In the genomic region with DNA sequence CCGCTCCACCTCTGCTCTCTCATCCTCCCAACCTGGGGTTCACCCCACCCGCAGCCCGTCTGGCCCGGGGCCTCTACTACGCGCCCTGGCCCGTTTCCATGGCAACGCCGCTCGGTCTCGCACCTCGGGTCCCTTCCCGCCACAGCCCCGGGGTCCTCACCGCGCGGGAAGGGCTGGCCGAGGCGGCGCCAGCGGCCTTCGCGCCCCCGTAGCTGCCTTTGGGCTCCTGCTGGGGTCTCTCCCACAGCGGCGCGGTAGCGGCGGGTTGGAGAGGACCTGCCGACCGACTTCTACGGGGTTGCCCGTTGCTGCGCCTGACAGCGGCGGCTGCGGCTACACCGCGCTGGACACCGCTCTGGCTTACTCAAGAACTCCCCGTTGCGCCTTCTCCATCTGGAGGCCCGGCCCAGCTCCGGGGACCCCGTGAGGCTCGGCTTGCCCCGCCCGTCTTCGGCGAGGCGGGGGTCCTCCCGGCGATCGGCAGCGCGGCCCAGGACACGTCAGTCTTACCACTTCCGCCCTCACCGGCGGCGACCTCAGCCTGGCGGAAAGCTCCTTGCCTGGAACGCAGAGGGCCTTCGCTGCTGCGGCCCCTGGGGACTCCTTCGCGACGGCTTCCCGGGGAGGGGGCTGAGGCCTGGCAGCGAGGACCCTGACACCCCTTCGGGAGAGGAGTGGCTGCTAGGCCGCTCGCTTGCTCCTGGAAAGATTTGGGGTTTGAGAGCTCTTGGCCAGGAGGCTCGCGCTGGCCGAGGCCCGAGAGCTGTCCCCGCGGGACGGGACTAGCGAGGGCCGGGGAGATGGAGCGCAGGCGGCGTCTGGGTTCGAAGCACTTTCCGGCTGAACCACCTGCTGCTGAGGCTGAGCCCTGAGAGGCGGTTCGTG, we compare ENCODE assay signal across 1 cellular context.
A peak's percentile ranks its signal among the peaks of the same experiment; 100 is the strongest.
TF ChIP-seq lines count a peak whose summit lies in the region.

A gene with protein sequence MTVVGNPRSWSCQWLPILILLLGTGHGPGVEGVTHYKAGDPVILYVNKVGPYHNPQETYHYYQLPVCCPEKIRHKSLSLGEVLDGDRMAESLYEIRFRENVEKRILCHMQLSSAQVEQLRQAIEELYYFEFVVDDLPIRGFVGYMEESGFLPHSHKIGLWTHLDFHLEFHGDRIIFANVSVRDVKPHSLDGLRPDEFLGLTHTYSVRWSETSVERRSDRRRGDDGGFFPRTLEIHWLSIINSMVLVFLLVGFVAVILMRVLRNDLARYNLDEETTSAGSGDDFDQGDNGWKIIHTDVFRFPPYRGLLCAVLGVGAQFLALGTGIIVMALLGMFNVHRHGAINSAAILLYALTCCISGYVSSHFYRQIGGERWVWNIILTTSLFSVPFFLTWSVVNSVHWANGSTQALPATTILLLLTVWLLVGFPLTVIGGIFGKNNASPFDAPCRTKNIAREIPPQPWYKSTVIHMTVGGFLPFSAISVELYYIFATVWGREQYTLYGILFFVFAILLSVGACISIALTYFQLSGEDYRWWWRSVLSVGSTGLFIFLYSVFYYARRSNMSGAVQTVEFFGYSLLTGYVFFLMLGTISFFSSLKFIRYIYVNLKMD (minus strand): TSS at position 256 of the 885 bp plus-strand sequence. CDS start 422 bp downstream, outside the sequence.

TF ChIP-seq in HepG2, 621 proteins besides CTCF, POLR2A, EP300 and RAD21 (continued from another document and continues in another):
- TF ChIP-seq ZNF510 (CRISPR knock-in tag; IDR thresholded peaks at IDR 0.05; ENCODE audit: low read depth) (peak; percentile 100), LCORL (IDR thresholded peaks at IDR 0.05) (0 out of 2 replicates have a peak, but pooled peaks have one; percentile 12), LCORL (CRISPR knock-in tag; IDR thresholded peaks at IDR 0.05) (peak; percentile 96; the same call in 1 of the 2 replicates), ZNF616 (CRISPR knock-in tag; IDR thresholded peaks at IDR 0.05; ENCODE audit: low read depth) (peak; percentile 84), TOE1 (CRISPR knock-in tag; IDR thresholded peaks at IDR 0.05) (peak; percentile 24; the same call in 1 of the 2 replicates), ZNF18 (CRISPR knock-in tag; IDR thresholded peaks at IDR 0.05; ENCODE audit: insufficient replicate concordance) (peak; percentile 97), ZNF34 (CRISPR knock-in tag; IDR thresholded peaks at IDR 0.05; ENCODE audit: borderline replicate concordance) (peak; percentile 92), MED8 (CRISPR knock-in tag; IDR thresholded peaks at IDR 0.05; ENCODE audit: insufficient replicate concordance) (no peak), HNRNPL (IDR thresholded peaks at IDR 0.05; ENCODE audit: low read depth, low read length) (peak; percentile 73; the same call in 1 of the 2 replicates), RBFOX2 (IDR thresholded peaks at IDR 0.05; ENCODE audit: low read depth, low read length) (peak; percentile 100), GATAD1 (CRISPR knock-in tag; IDR thresholded peaks at IDR 0.05) (peak; percentile 98), FOXP4 (CRISPR knock-in tag; IDR thresholded peaks at IDR 0.05) (peak; percentile 61), ZNF761 (CRISPR knock-in tag; conservative IDR thresholded peaks at IDR 0.05) (peak; percentile 99), MAF1 (CRISPR knock-in tag; IDR thresholded peaks at IDR 0.05; ENCODE audit: borderline replicate concordance) (peak; percentile 90), NONO (IDR thresholded peaks at IDR 0.05) (no peak), NONO (CRISPR knock-in tag; conservative IDR thresholded peaks at IDR 0.05) (no peak), SRY (CRISPR knock-in tag; IDR thresholded peaks at IDR 0.05) (no peak), NR1H2 (CRISPR knock-in tag; IDR thresholded peaks at IDR 0.05; ENCODE audit: borderline replicate concordance, low read depth) (peak; percentile 99), ZNF234 (CRISPR knock-in tag; conservative IDR thresholded peaks at IDR 0.05) (peak; percentile 99), ZSCAN22 (CRISPR knock-in tag; IDR thresholded peaks at IDR 0.05) (peak; percentile 89), SMC3 (IDR thresholded peaks at IDR 0.05; ENCODE audit: low read length) (no peak), TOPORS (CRISPR knock-in tag; IDR thresholded peaks at IDR 0.05) (peak; percentile 100), ZNF766 (CRISPR knock-in tag; IDR thresholded peaks at IDR 0.05; ENCODE audit: borderline replicate concordance) (peak; percentile 92), ZNF710 (CRISPR knock-in tag; IDR thresholded peaks at IDR 0.05; ENCODE audit: borderline replicate concordance) (peak; percentile 77), ZBTB20 (CRISPR knock-in tag; IDR thresholded peaks at IDR 0.05; ENCODE audit: borderline replicate concordance, low read depth) (peak; percentile 97), PAF1 (CRISPR knock-in tag; IDR thresholded peaks at IDR 0.05) (no peak; the same call in 1 of the 2 replicates), ZNF530 (CRISPR knock-in tag; IDR thresholded peaks at IDR 0.05; ENCODE audit: low read depth) (no peak), ZNF138 (CRISPR knock-in tag; IDR thresholded peaks at IDR 0.05; ENCODE audit: low read depth) (peak; percentile 100), ZNF367 (CRISPR knock-in tag; IDR thresholded peaks at IDR 0.05; ENCODE audit: borderline replicate concordance) (peak; percentile 73), KDM5B (CRISPR knock-in tag; IDR thresholded peaks at IDR 0.05; ENCODE audit: borderline replicate concordance) (peak; percentile 98), ZNF280D (CRISPR knock-in tag; IDR thresholded peaks at IDR 0.05) (peak; percentile 99)
- TF ChIP-seq, protein P1, sequence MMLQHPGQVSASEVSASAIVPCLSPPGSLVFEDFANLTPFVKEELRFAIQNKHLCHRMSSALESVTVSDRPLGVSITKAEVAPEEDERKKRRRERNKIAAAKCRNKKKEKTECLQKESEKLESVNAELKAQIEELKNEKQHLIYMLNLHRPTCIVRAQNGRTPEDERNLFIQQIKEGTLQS (CRISPR knock-in tag; IDR thresholded peaks at IDR 0.05): peak; percentile 85
- TF ChIP-seq, protein P2, sequence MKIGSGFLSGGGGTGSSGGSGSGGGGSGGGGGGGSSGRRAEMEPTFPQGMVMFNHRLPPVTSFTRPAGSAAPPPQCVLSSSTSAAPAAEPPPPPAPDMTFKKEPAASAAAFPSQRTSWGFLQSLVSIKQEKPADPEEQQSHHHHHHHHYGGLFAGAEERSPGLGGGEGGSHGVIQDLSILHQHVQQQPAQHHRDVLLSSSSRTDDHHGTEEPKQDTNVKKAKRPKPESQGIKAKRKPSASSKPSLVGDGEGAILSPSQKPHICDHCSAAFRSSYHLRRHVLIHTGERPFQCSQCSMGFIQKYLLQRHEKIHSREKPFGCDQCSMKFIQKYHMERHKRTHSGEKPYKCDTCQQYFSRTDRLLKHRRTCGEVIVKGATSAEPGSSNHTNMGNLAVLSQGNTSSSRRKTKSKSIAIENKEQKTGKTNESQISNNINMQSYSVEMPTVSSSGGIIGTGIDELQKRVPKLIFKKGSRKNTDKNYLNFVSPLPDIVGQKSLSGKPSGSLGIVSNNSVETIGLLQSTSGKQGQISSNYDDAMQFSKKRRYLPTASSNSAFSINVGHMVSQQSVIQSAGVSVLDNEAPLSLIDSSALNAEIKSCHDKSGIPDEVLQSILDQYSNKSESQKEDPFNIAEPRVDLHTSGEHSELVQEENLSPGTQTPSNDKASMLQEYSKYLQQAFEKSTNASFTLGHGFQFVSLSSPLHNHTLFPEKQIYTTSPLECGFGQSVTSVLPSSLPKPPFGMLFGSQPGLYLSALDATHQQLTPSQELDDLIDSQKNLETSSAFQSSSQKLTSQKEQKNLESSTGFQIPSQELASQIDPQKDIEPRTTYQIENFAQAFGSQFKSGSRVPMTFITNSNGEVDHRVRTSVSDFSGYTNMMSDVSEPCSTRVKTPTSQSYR (CRISPR knock-in tag; IDR thresholded peaks at IDR 0.05; ENCODE audit: borderline replicate concordance): peak; percentile 63
- TF ChIP-seq, protein P3, sequence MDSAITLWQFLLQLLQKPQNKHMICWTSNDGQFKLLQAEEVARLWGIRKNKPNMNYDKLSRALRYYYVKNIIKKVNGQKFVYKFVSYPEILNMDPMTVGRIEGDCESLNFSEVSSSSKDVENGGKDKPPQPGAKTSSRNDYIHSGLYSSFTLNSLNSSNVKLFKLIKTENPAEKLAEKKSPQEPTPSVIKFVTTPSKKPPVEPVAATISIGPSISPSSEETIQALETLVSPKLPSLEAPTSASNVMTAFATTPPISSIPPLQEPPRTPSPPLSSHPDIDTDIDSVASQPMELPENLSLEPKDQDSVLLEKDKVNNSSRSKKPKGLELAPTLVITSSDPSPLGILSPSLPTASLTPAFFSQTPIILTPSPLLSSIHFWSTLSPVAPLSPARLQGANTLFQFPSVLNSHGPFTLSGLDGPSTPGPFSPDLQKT (CRISPR knock-in tag; IDR thresholded peaks at IDR 0.05; ENCODE audit: borderline replicate concordance): peak; percentile 82; the same call in 1 of the 2 replicates
- TF ChIP-seq, protein P4, sequence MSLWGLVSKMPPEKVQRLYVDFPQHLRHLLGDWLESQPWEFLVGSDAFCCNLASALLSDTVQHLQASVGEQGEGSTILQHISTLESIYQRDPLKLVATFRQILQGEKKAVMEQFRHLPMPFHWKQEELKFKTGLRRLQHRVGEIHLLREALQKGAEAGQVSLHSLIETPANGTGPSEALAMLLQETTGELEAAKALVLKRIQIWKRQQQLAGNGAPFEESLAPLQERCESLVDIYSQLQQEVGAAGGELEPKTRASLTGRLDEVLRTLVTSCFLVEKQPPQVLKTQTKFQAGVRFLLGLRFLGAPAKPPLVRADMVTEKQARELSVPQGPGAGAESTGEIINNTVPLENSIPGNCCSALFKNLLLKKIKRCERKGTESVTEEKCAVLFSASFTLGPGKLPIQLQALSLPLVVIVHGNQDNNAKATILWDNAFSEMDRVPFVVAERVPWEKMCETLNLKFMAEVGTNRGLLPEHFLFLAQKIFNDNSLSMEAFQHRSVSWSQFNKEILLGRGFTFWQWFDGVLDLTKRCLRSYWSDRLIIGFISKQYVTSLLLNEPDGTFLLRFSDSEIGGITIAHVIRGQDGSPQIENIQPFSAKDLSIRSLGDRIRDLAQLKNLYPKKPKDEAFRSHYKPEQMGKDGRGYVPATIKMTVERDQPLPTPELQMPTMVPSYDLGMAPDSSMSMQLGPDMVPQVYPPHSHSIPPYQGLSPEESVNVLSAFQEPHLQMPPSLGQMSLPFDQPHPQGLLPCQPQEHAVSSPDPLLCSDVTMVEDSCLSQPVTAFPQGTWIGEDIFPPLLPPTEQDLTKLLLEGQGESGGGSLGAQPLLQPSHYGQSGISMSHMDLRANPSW (CRISPR knock-in tag; IDR thresholded peaks at IDR 0.05; ENCODE audit: borderline replicate concordance): peak; percentile 99
